Comparison of ENCODE assay signal across 1 cellular context in genomic region chr9:126516936-126517750, GRCh38.
TF ChIP-seq lines count a peak whose summit lies in the region.

No MANE protein-coding gene starts in this region.

TF ChIP-seq in HepG2, 621 proteins besides CTCF, POLR2A, EP300 and RAD21 (continued from another document and continues in another):
- peak; percentile 29; the same call in 1 of the 2 replicates for TF ChIP-seq RERE (CRISPR knock-in tag; IDR thresholded peaks at IDR 0.05; ENCODE audit: low read depth)
- 0 out of 2 replicates have a peak, but pooled peaks have one; percentile 14 for TF ChIP-seq CREM (IDR thresholded peaks at IDR 0.05)
- TF ChIP-seq CREM (CRISPR knock-in tag; IDR thresholded peaks at IDR 0.05), result no peak
- TF ChIP-seq SAP130 (CRISPR knock-in tag; IDR thresholded peaks at IDR 0.05; ENCODE audit: low read depth), result peak; percentile 33; the same call in 1 of the 2 replicates
- peak; percentile 42 for TF ChIP-seq XRCC5 (optimal IDR thresholded peaks at IDR 0.05; ENCODE audit: low read length)
- 0 out of 2 replicates have a peak, but pooled peaks have one; percentile 42 for TF ChIP-seq ZNF598 (CRISPR knock-in tag; IDR thresholded peaks at IDR 0.05; ENCODE audit: borderline replicate concordance)
- TF ChIP-seq ZNF331 (CRISPR knock-in tag; IDR thresholded peaks at IDR 0.05), result 0 out of 2 replicates have a peak, but pooled peaks have one; percentile 22
- no peak for TF ChIP-seq TEAD2 (CRISPR knock-in tag; IDR thresholded peaks at IDR 0.05)
- TF ChIP-seq TGIF2 (CRISPR knock-in tag; IDR thresholded peaks at IDR 0.05), result 0 out of 2 replicates have a peak, but pooled peaks have one; percentile 35
- TF ChIP-seq ZNF468 (CRISPR knock-in tag; IDR thresholded peaks at IDR 0.05), result 0 out of 2 replicates have a peak, but pooled peaks have one; percentile 46
- TF ChIP-seq ZNF256 (CRISPR knock-in tag; conservative IDR thresholded peaks at IDR 0.05), result no peak
- TF ChIP-seq ZNF574 (CRISPR knock-in tag; IDR thresholded peaks at IDR 0.05), result 0 out of 2 replicates have a peak, but pooled peaks have one; percentile 41
- peak; percentile 90 for TF ChIP-seq ZNF687 (CRISPR knock-in tag; IDR thresholded peaks at IDR 0.05)
- TF ChIP-seq ZFP90 (CRISPR knock-in tag; IDR thresholded peaks at IDR 0.05; ENCODE audit: borderline replicate concordance), result no peak
- no peak for TF ChIP-seq ZNF772 (CRISPR knock-in tag; IDR thresholded peaks at IDR 0.05)
- peak; percentile 21; the same call in 1 of the 2 replicates for TF ChIP-seq MTA1 (CRISPR knock-in tag; IDR thresholded peaks at IDR 0.05; ENCODE audit: borderline replicate concordance)
- no peak for TF ChIP-seq ZNF775 (CRISPR knock-in tag; IDR thresholded peaks at IDR 0.05; ENCODE audit: borderline replicate concordance)
- TF ChIP-seq ZNF800 (CRISPR knock-in tag; IDR thresholded peaks at IDR 0.05), result 0 out of 2 replicates have a peak, but pooled peaks have one; percentile 22
- TF ChIP-seq DMAP1 (CRISPR knock-in tag; IDR thresholded peaks at IDR 0.05), result no peak
- TF ChIP-seq NR2C2 (CRISPR knock-in tag; IDR thresholded peaks at IDR 0.05; ENCODE audit: borderline replicate concordance), result 0 out of 2 replicates have a peak, but pooled peaks have one; percentile 20
- TF ChIP-seq KAT8 (CRISPR knock-in tag; IDR thresholded peaks at IDR 0.05), result peak; percentile 20; the same call in 1 of the 2 replicates
- TF ChIP-seq ZBTB38 (CRISPR knock-in tag; IDR thresholded peaks at IDR 0.05), result 0 out of 2 replicates have a peak, but pooled peaks have one; percentile 25
- TF ChIP-seq ZNF660 (CRISPR knock-in tag; IDR thresholded peaks at IDR 0.05; ENCODE audit: borderline replicate concordance, low read depth), result no peak
- TF ChIP-seq ZNF891 (CRISPR knock-in tag; IDR thresholded peaks at IDR 0.05), result no peak
- TF ChIP-seq HOXA7 (CRISPR knock-in tag; IDR thresholded peaks at IDR 0.05), result no peak
- TF ChIP-seq ARID2 (CRISPR knock-in tag; IDR thresholded peaks at IDR 0.05; ENCODE audit: borderline replicate concordance), result peak; percentile 64
- TF ChIP-seq ARNTL (CRISPR knock-in tag; IDR thresholded peaks at IDR 0.05), result peak; percentile 56; the same call in 1 of the 2 replicates
- no peak for TF ChIP-seq TFAP4 (IDR thresholded peaks at IDR 0.05; ENCODE audit: borderline replicate concordance, low read depth)
- TF ChIP-seq GZF1 (CRISPR knock-in tag; IDR thresholded peaks at IDR 0.05), result no peak
- TF ChIP-seq SRY (CRISPR knock-in tag; IDR thresholded peaks at IDR 0.05), result no peak
- TF ChIP-seq UBTF (CRISPR knock-in tag; IDR thresholded peaks at IDR 0.05), result peak; percentile 89
- TF ChIP-seq U2AF1 (optimal IDR thresholded peaks at IDR 0.05; ENCODE audit: low read depth, low read length), result no peak
- TF ChIP-seq ZNF550 (CRISPR knock-in tag; IDR thresholded peaks at IDR 0.05; ENCODE audit: borderline replicate concordance), result no peak
- peak; percentile 34; the same call in 1 of the 2 replicates for TF ChIP-seq ZNF770 (CRISPR knock-in tag; IDR thresholded peaks at IDR 0.05)
- TF ChIP-seq SIX1 (CRISPR knock-in tag; IDR thresholded peaks at IDR 0.05; ENCODE audit: borderline replicate concordance), result peak; percentile 52; the same call in 1 of the 2 replicates
- no peak for TF ChIP-seq ZNF230 (CRISPR knock-in tag; IDR thresholded peaks at IDR 0.05)
- TF ChIP-seq SRSF1 (optimal IDR thresholded peaks at IDR 0.05; ENCODE audit: low read depth, low read length), result no peak
- peak; percentile 29; the same call in 1 of the 2 replicates for TF ChIP-seq ZNF768 (CRISPR knock-in tag; IDR thresholded peaks at IDR 0.05)
- no peak; the same call in 1 of the 2 replicates for TF ChIP-seq PHF8 (CRISPR knock-in tag; IDR thresholded peaks at IDR 0.05)
